Comparison of ENCODE assay signal across 24 cellular contexts in genomic region chr18:63189817-63190216, GRCh38.
"Had no signal": no experiment of that assay in that cellular context is flagged by ENCODE, and none has a peak within 500 bp of the region (broad histone marks: within the 10 kb centered on the region; RNA-seq: fewer than 3 reads in every experiment).

No MANE protein-coding gene starts in this region.

- DNase-seq: activated B cell treated with CpG ODN at 0.5 μM for 24 hours; activated CD4-positive, alpha-beta memory T cell treated with anti-CD3 and anti-CD28 coated beads, Interleukin-2, amount 10 ng/mL, durations not matched to agents 7 days and 5 days; activated CD4-positive, alpha-beta T cell treated with anti-CD3 and anti-CD28 coated beads for 4 hours; activated CD8-positive, alpha-beta memory T cell treated with anti-CD3 and anti-CD28 coated beads, Interleukin-2, amount 10 ng/mL, durations not matched to agents 7 days and 5 days; activated naive CD8-positive, alpha-beta T cell treated with anti-CD3 and anti-CD28 coated beads, Interleukin-2, amount 10 ng/mL, durations not matched to agents 7 days and 5 days; anterior cingulate cortex; caudate nucleus; dorsolateral prefrontal cortex; foreskin keratinocyte; hippocampal formation; left colon; lower lobe of right lung; nucleus accumbens; stimulated activated CD4-positive, alpha-beta T cell treated with anti-CD3 and anti-CD28 coated beads, Interleukin-12 subunit alpha, Interleukin-12 subunit beta, amount 100 ng/mL, for 4 hours; stimulated activated CD4-positive, alpha-beta T cell treated with anti-CD3 and anti-CD28 coated beads, Interleukin-1b, Interleukin-23, amount 100 ng/mL, for 48 hours; stimulated activated CD8-positive, alpha-beta memory T cell treated with anti-CD3 and anti-CD28 coated beads, Interleukin-4, amount 100 ng/mL, for 48 hours; stomach; T-helper 9 cell; upper lobe of left lung had no signal

- H3K27ac ChIP-seq: dorsolateral prefrontal cortex, foreskin keratinocyte, lower lobe of right lung, stomach, upper lobe of left lung had no signal

- H3K27me3 Mint-ChIP-seq: activated B cell treated with CpG ODN at 0.5 μM for 24 hours; activated CD4-positive, alpha-beta memory T cell treated with anti-CD3 and anti-CD28 coated beads, Interleukin-2, amount 10 ng/mL, durations not matched to agents 7 days and 5 days; activated CD8-positive, alpha-beta memory T cell treated with anti-CD3 and anti-CD28 coated beads, Interleukin-2, amount 10 ng/mL, durations not matched to agents 7 days and 5 days; activated naive CD8-positive, alpha-beta T cell treated with anti-CD3 and anti-CD28 coated beads, Interleukin-2, amount 10 ng/mL, durations not matched to agents 7 days and 5 days; brain had no signal

- H3K27me3 ChIP-seq: dorsolateral prefrontal cortex, foreskin keratinocyte, stomach, upper lobe of left lung had no signal

- H3K4me3 ChIP-seq: dorsolateral prefrontal cortex, lower lobe of right lung, stomach, upper lobe of left lung had no signal

- H3K9me3 ChIP-seq: lower lobe of right lung, stomach, upper lobe of left lung had no signal

- H3K27ac Mint-ChIP-seq: activated CD4-positive, alpha-beta memory T cell treated with anti-CD3 and anti-CD28 coated beads, Interleukin-2, amount 10 ng/mL, durations not matched to agents 7 days and 5 days; activated CD8-positive, alpha-beta memory T cell treated with anti-CD3 and anti-CD28 coated beads, Interleukin-2, amount 10 ng/mL, durations not matched to agents 7 days and 5 days; mesothelial cell of epicardium; nephron had no signal

- H3K36me3 ChIP-seq: lower lobe of right lung, stomach, upper lobe of left lung had no signal

- H3K4me3 Mint-ChIP-seq: activated B cell treated with CpG ODN at 0.5 μM for 24 hours; activated CD4-positive, alpha-beta memory T cell treated with anti-CD3 and anti-CD28 coated beads, Interleukin-2, amount 10 ng/mL, durations not matched to agents 7 days and 5 days; activated CD8-positive, alpha-beta memory T cell treated with anti-CD3 and anti-CD28 coated beads, Interleukin-2, amount 10 ng/mL, durations not matched to agents 7 days and 5 days; activated naive CD8-positive, alpha-beta T cell treated with anti-CD3 and anti-CD28 coated beads, Interleukin-2, amount 10 ng/mL, durations not matched to agents 7 days and 5 days; brain; mesothelial cell of epicardium; nephron had no signal

- ATAC-seq: activated CD8-positive, alpha-beta memory T cell treated with anti-CD3 and anti-CD28 coated beads, Interleukin-2, amount 10 ng/mL, durations not matched to agents 7 days and 5 days; foreskin keratinocyte; left colon; lower lobe of right lung had no signal

- FAIRE-seq: colon, islet of Langerhans had no signal

- H3K9me3 Mint-ChIP-seq: activated B cell treated with CpG ODN at 0.5 μM for 24 hours; activated CD4-positive, alpha-beta memory T cell treated with anti-CD3 and anti-CD28 coated beads, Interleukin-2, amount 10 ng/mL, durations not matched to agents 7 days and 5 days; mesothelial cell of epicardium; nephron had no signal

- H3K4me1 ChIP-seq: lower lobe of right lung had no signal
